ENCODE assay signal across 7 cellular contexts in the genomic region with DNA sequence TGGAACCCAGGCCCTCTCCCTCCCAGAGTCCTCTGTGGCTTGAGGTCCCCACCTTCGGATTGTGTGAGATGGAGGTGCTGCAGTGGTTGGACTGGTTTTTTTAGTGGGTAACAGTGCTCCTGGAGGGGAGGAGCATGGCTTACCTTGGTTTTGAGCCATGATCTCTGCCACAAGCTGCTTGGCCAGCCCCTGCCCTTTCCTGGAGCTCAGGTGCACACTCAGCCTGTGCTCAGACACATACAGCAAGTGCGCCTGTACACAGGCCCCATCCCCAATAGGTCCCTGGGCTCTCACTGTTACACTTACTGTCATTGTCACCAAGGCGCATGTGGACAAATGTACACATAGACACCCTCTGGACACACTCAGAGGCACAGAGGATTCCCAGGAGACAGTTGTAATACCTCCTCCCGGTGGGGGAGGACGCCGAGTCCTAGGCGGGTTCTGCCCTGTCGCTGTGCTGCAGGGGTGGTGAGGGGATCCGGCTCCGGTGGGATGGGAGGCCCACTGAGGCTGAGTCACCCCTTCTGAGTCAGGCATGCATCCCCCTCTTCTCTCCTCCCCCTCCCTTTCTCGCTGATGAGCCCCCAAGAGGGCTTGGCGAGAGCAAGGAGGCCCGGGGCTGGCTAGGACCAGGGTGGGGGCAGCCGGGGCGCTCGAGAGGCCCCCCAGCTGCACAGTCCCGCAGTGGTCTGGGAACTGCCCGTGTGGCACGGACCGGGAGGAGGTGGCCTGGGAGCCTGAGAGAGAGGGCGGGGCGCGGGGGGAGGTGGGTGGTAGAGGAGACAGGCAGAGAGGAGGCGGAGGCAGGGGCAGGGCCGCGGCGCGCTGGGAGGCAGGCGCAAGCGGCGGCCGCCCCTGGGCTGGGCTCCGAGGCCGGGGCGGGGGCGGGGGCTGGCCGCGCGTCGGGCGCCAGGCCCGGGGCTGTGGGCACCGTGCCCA. TPM values are rescaled to one million over a fixed set of nuclear protein-coding genes. Genes with fewer than 3 reads are reported as not detected.
DNase-seq lines count a peak whose midpoint lies in the region; ATAC-seq lines count a peak whose summit lies in the region.

No MANE protein-coding gene starts in this region.

- DNase-seq in H4 (ENCODE audit: low spot score) (peak; percentile 68), NCI-H2227 (lab: John Stamatoyannopoulos, UW; ENCODE audit: unreplicated experiment) (peak; percentile 84), fibroblast of peridontal ligament (ENCODE audit: extremely low read depth) (peak; percentile 46)
- DNase-seq in activated T-cell treated with anti-CD3 and anti-CD28 coated beads, Interleukin-2, amount 50 U/mL, for 4 hours, result peak; percentile 22

- H3K9ac ChIP-seq in muscle layer of colon (ENCODE audit: low read length), result peak overlapping the region; percentile 46

- no peaks in the 10 kb centered on the region for H3K36me3 Mint-ChIP-seq in activated T-cell treated with anti-CD3 and anti-CD28 coated beads, Interleukin-2, amount 50 U/mL, for 4 hours (ENCODE audit: insufficient read depth)

- no peaks in the 10 kb centered on the region for H3K27me3 ChIP-seq in muscle layer of colon (ENCODE audit: control insufficient read depth in 1 of 2, insufficient read depth in 2 of 2, low read length in 2 of 2)

- peaks cover 35% of the 10 kb centered on the region for H3K27me3 Mint-ChIP-seq in activated T-cell treated with anti-CD3 and anti-CD28 coated beads, Interleukin-2, amount 50 U/mL, for 4 hours (ENCODE audit: low read depth)

- H3K4me1 Mint-ChIP-seq in activated T-cell treated with anti-CD3 and anti-CD28 coated beads, Interleukin-2, amount 50 U/mL, for 4 hours (ENCODE audit: low read depth), result peaks cover 9% of the 10 kb centered on the region

- H3K4me3 Mint-ChIP-seq in activated T-cell treated with anti-CD3 and anti-CD28 coated beads, Interleukin-2, amount 50 U/mL, for 4 hours, result peak overlapping the region; percentile 26

- peaks cover 31% of the 10 kb centered on the region for H3K4me1 ChIP-seq in muscle layer of colon (ENCODE audit: insufficient read depth, low read length)

- H3K9me3 ChIP-seq in muscle layer of colon (ENCODE audit: low read length), result no peaks in the 10 kb centered on the region

- ATAC-seq in activated T-cell treated with anti-CD3 and anti-CD28 coated beads, Interleukin-2, amount 50 U/mL, for 4 hours, result peak; percentile 63 to 78
- ATAC-seq in HG03039 (IDR thresholded peaks at IDR 0.05; ENCODE audit: unreplicated experiment), result no peak

- peak overlapping the region; percentile 45 for H3K27ac ChIP-seq in muscle layer of colon (ENCODE audit: low read depth, low read length)
- H3K27ac ChIP-seq in temporal lobe (ENCODE audit: low read depth, low read length), result peak overlapping the region; percentile 94

- no peaks in the 10 kb centered on the region for H3K9me3 Mint-ChIP-seq in activated T-cell treated with anti-CD3 and anti-CD28 coated beads, Interleukin-2, amount 50 U/mL, for 4 hours

- peak overlapping the region; percentile 58 to 74 for H3K4me3 ChIP-seq in muscle layer of colon (ENCODE audit: low read depth in 1 of 2, low read length in 2 of 2)

- no peaks in the 10 kb centered on the region for H3K36me3 ChIP-seq in muscle layer of colon (ENCODE audit: insufficient read depth, low read length)

RNA-seq across cellular contexts. Expression of a gene that starts 0.5 kb away (rescaled TPM):
- 12.4 and 25.3 TPM in 2 replicates for total RNA-seq in H4 (2014; rRNA removed; shearing (Covaris generic))
- total RNA-seq in activated T-cell treated with anti-CD3 and anti-CD28 coated beads, Interleukin-2, amount 50 U/mL, for 4 hours, result under 1 TPM; 0.22 to 0.50 (median 0.33) TPM
- 94.7 TPM for total RNA-seq in temporal lobe

Comparison
In these comparisons a context has a peak if more than half of its experiments do, and no peak if none do; other contexts are left out.
1. DNase-seq: peak in every context shown above with its lines; median percentile 84 in NCI-H2227; 68 in H4; 46 in fibroblast of peridontal ligament; 22 in activated T-cell treated with anti-CD3 and anti-CD28 coated beads, Interleukin-2, amount 50 U/mL, for 4 hours.